29 cellular contexts compared by ENCODE assay signal in the genomic region with DNA sequence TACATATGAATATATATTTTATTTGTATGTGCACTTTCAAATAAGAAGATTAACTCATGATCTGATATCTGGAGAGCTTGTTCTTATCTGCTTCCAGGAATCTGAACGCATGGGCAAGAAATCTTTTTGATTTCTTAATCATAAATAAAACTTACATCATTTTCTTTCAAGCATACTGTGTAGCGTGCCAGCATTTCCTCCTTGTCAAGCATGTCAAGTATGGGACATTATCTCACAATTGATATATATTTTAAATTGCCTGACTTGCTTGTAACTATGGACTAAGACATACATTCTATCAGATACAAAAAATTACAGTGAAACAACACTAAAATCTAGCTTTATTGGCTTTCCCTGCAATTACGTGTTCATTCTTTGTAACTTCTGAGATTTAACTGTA.
"Had no signal": no experiment of that assay in that cellular context is flagged by ENCODE, and none has a peak within 500 bp of the region (broad histone marks: within the 10 kb centered on the region; RNA-seq: fewer than 3 reads in every experiment).

No MANE protein-coding gene starts in this region.

- ATAC-seq: activated T-helper 17 cell treated with anti-CD3 and anti-CD28 coated beads, Interleukin-2, amount 50 U/mL, for 72 hours had no signal

- H3K27me3 Mint-ChIP-seq: activated B cell treated with CpG ODN at 0.5 μM for 24 hours; activated CD4-positive, alpha-beta T cell treated with anti-CD3 and anti-CD28 coated beads, Interleukin-2, amount 10 ng/mL, durations not matched to agents 24 days and 14 days; activated naive CD8-positive, alpha-beta T cell; activated T-helper 17 cell treated with anti-CD3 and anti-CD28 coated beads, Interleukin-2, amount 50 U/mL, for 72 hours had no signal

- H3K9me3 ChIP-seq: Peyer's patch, SJSA1 had no signal

- DNase-seq: activated B cell treated with CpG ODN at 0.5 μM for 24 hours; activated CD4-positive, alpha-beta T cell treated with anti-CD3 and anti-CD28 coated beads for 1 hour; activated CD4-positive, alpha-beta T cell treated with anti-CD3 and anti-CD28 coated beads, Interleukin-2, amount 10 ng/mL, durations not matched to agents 24 days and 14 days; activated CD4-positive, alpha-beta T cell treated with anti-CD3 and anti-CD28 coated beads, Interleukin-2, amount 50 U/mL, for 48 hours; activated gamma-delta T cell; activated naive CD4-positive, alpha-beta T cell treated with anti-CD3 and anti-CD28 coated beads for 36 hours; activated T-cell treated with anti-CD3 and anti-CD28 coated beads for 4 hours; activated T-cell treated with anti-CD3 and anti-CD28 coated beads, Interleukin-2, amount 50 U/mL, for 48 hours; brain microvascular endothelial cell; caudate nucleus; MM.1S; NCI-H1105; NCI-H1436 treated with DMSO at 0.1 percent for 48 hours; NCI-H187 treated with DMSO at 0.1 percent for 48 hours; NCI-H2081 treated with DMSO at 0.1 percent for 48 hours; NCI-H2227 treated with DMSO at 0.1 percent for 48 hours; NCI-H510A; NCI-H526 treated with DMSO at 0.1 percent for 48 hours; NCI-H82; NK-92 treated with Interleukin-12 subunit alpha and Interleukin-12 subunit beta, amount 100 ng/mL, for 24 hours; OCI-M1; Peyer's patch; Right ventricle myocardium superior; T-helper 2 cell; T1000 had no signal

- H3K4me3 Mint-ChIP-seq: activated B cell treated with CpG ODN at 0.5 μM for 24 hours; activated CD4-positive, alpha-beta T cell treated with anti-CD3 and anti-CD28 coated beads, Interleukin-2, amount 10 ng/mL, durations not matched to agents 24 days and 14 days; activated naive CD4-positive, alpha-beta T cell treated with anti-CD3 and anti-CD28 coated beads for 36 hours; activated naive CD8-positive, alpha-beta T cell; activated T-helper 17 cell treated with anti-CD3 and anti-CD28 coated beads, Interleukin-2, amount 50 U/mL, for 72 hours had no signal

- H3K4me3 ChIP-seq: Peyer's patch, SJSA1 had no signal

- H3K4me1 Mint-ChIP-seq: activated B cell treated with CpG ODN at 0.5 μM for 24 hours; activated CD4-positive, alpha-beta T cell treated with anti-CD3 and anti-CD28 coated beads, Interleukin-2, amount 10 ng/mL, durations not matched to agents 24 days and 14 days; activated T-helper 17 cell treated with anti-CD3 and anti-CD28 coated beads, Interleukin-2, amount 50 U/mL, for 72 hours had no signal

- H3K36me3 Mint-ChIP-seq: activated naive CD8-positive, alpha-beta T cell had no signal

- H3K9me3 Mint-ChIP-seq: activated CD4-positive, alpha-beta T cell treated with anti-CD3 and anti-CD28 coated beads, Interleukin-2, amount 10 ng/mL, durations not matched to agents 24 days and 14 days; activated naive CD4-positive, alpha-beta T cell treated with anti-CD3 and anti-CD28 coated beads for 36 hours had no signal

- H3K27ac Mint-ChIP-seq: activated B cell treated with CpG ODN at 0.5 μM for 24 hours; activated CD4-positive, alpha-beta T cell treated with anti-CD3 and anti-CD28 coated beads, Interleukin-2, amount 10 ng/mL, durations not matched to agents 24 days and 14 days; activated naive CD4-positive, alpha-beta T cell treated with anti-CD3 and anti-CD28 coated beads for 36 hours; activated naive CD8-positive, alpha-beta T cell; activated T-helper 17 cell treated with anti-CD3 and anti-CD28 coated beads, Interleukin-2, amount 50 U/mL, for 72 hours had no signal

- H3K27me3 ChIP-seq: brain microvascular endothelial cell, Peyer's patch, SJSA1 had no signal

- H3K36me3 ChIP-seq: brain microvascular endothelial cell, Peyer's patch, SJSA1 had no signal

- H3K4me1 ChIP-seq: Peyer's patch, SJSA1 had no signal

- H3K27ac ChIP-seq: brain microvascular endothelial cell, Peyer's patch, RWPE1, SJSA1 had no signal
